ENCODE assay signal across 8 cellular contexts in the genomic region with DNA sequence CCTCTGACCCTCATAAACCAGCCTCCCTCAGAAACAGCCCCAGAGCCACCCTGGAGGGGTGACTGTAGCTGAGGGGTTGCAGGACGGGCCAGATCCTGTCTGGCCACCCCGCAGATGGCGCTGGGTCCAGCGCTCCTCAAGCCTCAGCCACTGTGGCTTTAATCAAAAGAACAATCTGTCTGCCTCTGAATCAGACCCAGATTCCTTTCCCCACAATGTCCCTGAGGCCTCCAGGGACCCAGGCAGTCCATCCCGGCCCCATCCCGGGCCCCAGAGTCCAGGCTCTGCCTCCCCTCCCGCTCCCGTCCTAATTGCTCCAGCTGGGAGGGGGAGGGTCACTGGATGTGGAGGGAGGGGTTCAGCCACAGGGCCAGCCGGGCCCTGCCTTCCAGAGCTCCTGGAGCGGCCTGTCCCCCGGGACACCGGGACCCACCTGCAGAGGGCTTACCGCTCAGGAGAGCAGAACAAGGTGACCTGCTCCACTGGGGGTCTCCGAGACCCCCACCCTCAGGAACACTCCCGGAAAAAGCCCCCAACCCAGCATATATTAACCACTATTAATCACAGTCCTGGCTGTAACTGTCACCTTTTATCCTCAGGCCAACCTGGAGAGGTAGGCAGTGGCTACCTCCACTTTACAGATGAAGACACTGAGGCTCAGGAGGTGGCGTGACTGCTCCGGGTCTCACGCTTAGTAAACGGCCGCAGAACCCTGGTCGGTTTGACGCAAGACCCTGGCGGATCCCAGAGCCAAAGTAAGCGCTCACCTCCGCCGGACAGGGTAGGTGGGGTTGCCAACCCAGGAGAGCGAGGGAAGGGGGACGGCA. TPM values are rescaled to one million over a fixed set of nuclear protein-coding genes. Genes with fewer than 3 reads are reported as not detected.
A peak's percentile ranks its signal among the peaks of the same experiment; 100 is the strongest.
DNase-seq lines count a peak whose midpoint lies in the region; ATAC-seq, FAIRE-seq and TF ChIP-seq lines count a peak whose summit lies in the region.

No MANE protein-coding gene starts in this region.

- no peaks in the 10 kb centered on the region for H3K4me1 ChIP-seq in small intestine (ENCODE audit: control insufficient read depth in 2 of 2, insufficient read depth in 1 of 2, low read depth in 1 of 2, low read length in 1 of 2)

- no peak for FAIRE-seq in small intestine (lab: Jason Lieb, UNC)

- H3K27me3 ChIP-seq in small intestine (ENCODE audit: control insufficient read depth in 2 of 2, insufficient read depth in 2 of 2, low read length in 2 of 2) = no peaks in the 10 kb centered on the region

- DNase-seq in HuH-7.5 (ENCODE audit: low spot score) (peak; percentile 60), amniotic epithelial cell (ENCODE audit: low read depth) (peak; percentile 26), small intestine (peak; percentile 73), GM10248 (ENCODE audit: extremely low spot score) (no peak), glomerular visceral epithelial cell (ENCODE audit: extremely low spot score) (no peak), NCI-H2196 (lab: John Stamatoyannopoulos, UW; ENCODE audit: unreplicated experiment) (no peak)
- DNase-seq in activated CD8-positive, alpha-beta memory T cell treated with anti-CD3 and anti-CD28 coated beads, Interleukin-2, amount 10 ng/mL, durations not matched to agents 7 days and 5 days = no peak

- no peaks in the 10 kb centered on the region for H3K9me3 Mint-ChIP-seq in activated CD8-positive, alpha-beta memory T cell treated with anti-CD3 and anti-CD28 coated beads, Interleukin-2, amount 10 ng/mL, durations not matched to agents 7 days and 5 days (ENCODE audit: low read depth)

- 5 to 12% (median 10%) methylated on average over 24 to 28 of the region's 28 CpGs for WGBS in small intestine, 3 donors

- ATAC-seq in activated CD8-positive, alpha-beta memory T cell treated with anti-CD3 and anti-CD28 coated beads, Interleukin-2, amount 10 ng/mL, durations not matched to agents 7 days and 5 days = no peak

- CTCF ChIA-PET in activated CD8-positive, alpha-beta memory T cell treated with anti-CD3 and anti-CD28 coated beads, Interleukin-2, amount 10 ng/mL, durations not matched to agents 7 days and 5 days (lab: Charles Lee) = no interaction called here
- CTCF ChIA-PET in GM10248 (lab: Yijun Ruan, JAX) = interaction anchor here (1.3 kb wide), 1 partner anchor 9 kb away, joined by 3 read pairs; no protein-coding TSS in a partner anchor

- TF ChIP-seq CTCF in GM10248 (IDR thresholded peaks at IDR 0.05; ENCODE audit: control extremely low read depth, extremely low read depth, low read depth, missing control alignments) = no peak

- H3K4me3 ChIP-seq in iPS-18c (ENCODE audit: insufficient read depth, low read depth, low read length) (peak overlapping the region; percentile 34), small intestine (ENCODE audit: low read depth in 1 of 2, low read length in 2 of 2) (peak overlapping the region; percentile 63 to 85)

- H3K36me3 ChIP-seq in small intestine (ENCODE audit: control insufficient read depth in 2 of 2, insufficient read depth in 2 of 2, low read length in 2 of 2) = no peaks in the 10 kb centered on the region

- peaks cover 8% of the 10 kb centered on the region for H3K4me1 Mint-ChIP-seq in activated CD8-positive, alpha-beta memory T cell treated with anti-CD3 and anti-CD28 coated beads, Interleukin-2, amount 10 ng/mL, durations not matched to agents 7 days and 5 days

- peaks cover 57% of the 10 kb centered on the region for H3K27me3 Mint-ChIP-seq in activated CD8-positive, alpha-beta memory T cell treated with anti-CD3 and anti-CD28 coated beads, Interleukin-2, amount 10 ng/mL, durations not matched to agents 7 days and 5 days

- H3K36me3 Mint-ChIP-seq in activated CD8-positive, alpha-beta memory T cell treated with anti-CD3 and anti-CD28 coated beads, Interleukin-2, amount 10 ng/mL, durations not matched to agents 7 days and 5 days = no peaks in the 10 kb centered on the region

- no peak overlapping the region for H3K27ac Mint-ChIP-seq in activated CD8-positive, alpha-beta memory T cell treated with anti-CD3 and anti-CD28 coated beads, Interleukin-2, amount 10 ng/mL, durations not matched to agents 7 days and 5 days

- H3K9me3 ChIP-seq in iPS-18c (ENCODE audit: control insufficient read depth, insufficient read depth, low read length) (no peaks in the 10 kb centered on the region), small intestine (ENCODE audit: control insufficient read depth, low read depth) (no peaks in the 10 kb centered on the region)

- no peak overlapping the region for H3K4me3 Mint-ChIP-seq in activated CD8-positive, alpha-beta memory T cell treated with anti-CD3 and anti-CD28 coated beads, Interleukin-2, amount 10 ng/mL, durations not matched to agents 7 days and 5 days

- POLR2A ChIA-PET in GM10248 (lab: Yijun Ruan, JAX) = no interaction called here

- H3K27ac ChIP-seq in small intestine (ENCODE audit: low read depth in 1 of 2, low read length in 1 of 2) = peak overlapping the region; percentile 85 to 86

RNA-seq across cellular contexts. Expression of a gene that starts 0.8 kb away (rescaled TPM):
- polyA plus RNA-seq in small intestine = 100 to 1,000 TPM in 2 of 3 donors, 10 to 100 TPM in 1; 76.2 to 371 (median 218) TPM
- total RNA-seq in activated CD8-positive, alpha-beta memory T cell treated with anti-CD3 and anti-CD28 coated beads, Interleukin-2, amount 10 ng/mL, durations not matched to agents 7 days and 5 days = not detected

RNA-seq across cellular contexts. Expression of a gene that starts 15.5 kb away (rescaled TPM):
- 10 to 100 TPM; 27.0 to 61.3 (median 45.9) TPM for polyA plus RNA-seq in small intestine
- total RNA-seq in activated CD8-positive, alpha-beta memory T cell treated with anti-CD3 and anti-CD28 coated beads, Interleukin-2, amount 10 ng/mL, durations not matched to agents 7 days and 5 days = not detected

RNA-seq across cellular contexts. Expression of a gene that starts 21.7 kb away (rescaled TPM):
- 10 to 100 TPM; 10.4 to 51.2 (median 39.2) TPM for polyA plus RNA-seq in small intestine
- under 1 TPM; 0.82 to 0.88 TPM for total RNA-seq in activated CD8-positive, alpha-beta memory T cell treated with anti-CD3 and anti-CD28 coated beads, Interleukin-2, amount 10 ng/mL, durations not matched to agents 7 days and 5 days

RNA-seq across cellular contexts. Expression of a gene that starts 49.7 kb away (rescaled TPM):
- polyA plus RNA-seq in small intestine = 1 to 10 TPM; 2.7 to 4.7 (median 3.8) TPM
- total RNA-seq in activated CD8-positive, alpha-beta memory T cell treated with anti-CD3 and anti-CD28 coated beads, Interleukin-2, amount 10 ng/mL, durations not matched to agents 7 days and 5 days = 1 to 10 TPM; 1.6 to 1.8 TPM

Comparison
In these comparisons a context has a peak if more than half of its experiments do, and no peak if none do; other contexts are left out.
1. DNase-seq: peak in HuH-7.5 (single experiment), amniotic epithelial cell (single experiment) and small intestine (single experiment); none in activated CD8-positive, alpha-beta memory T cell treated with anti-CD3 and anti-CD28 coated beads, Interleukin-2, amount 10 ng/mL, durations not matched to agents 7 days and 5 days (single experiment), GM10248 (single experiment), glomerular visceral epithelial cell (single experiment) and NCI-H2196 (single experiment).